ENCODE assay signal across 9 cellular contexts in genomic region chr7:38630720-38631673, GRCh38. TPM values are rescaled to one million over a fixed set of nuclear protein-coding genes. Genes with fewer than 3 reads are reported as not detected.
DNase-seq lines count a peak whose midpoint lies in the region; ATAC-seq and TF ChIP-seq lines count a peak whose summit lies in the region.
"Had no signal": no experiment of that assay in that cellular context is flagged by ENCODE, and none has a peak within 500 bp of the region (broad histone marks: within the 10 kb centered on the region; RNA-seq: fewer than 3 reads in every experiment).

Gene AMPH, minus strand, starts transcription at chr7:38631373. Its CDS starts 22 bp downstream, at chr7:38631351.

- H3K9me3 Mint-ChIP-seq in CD14-positive monocyte (peaks cover 0 to 12% (median 8%) of the 10 kb centered on the region in 7 donors), naive B cell (peaks cover 0 to 10% (median 2%) of the 10 kb centered on the region in 7 donors)
- H3K9me3 Mint-ChIP-seq in activated T-cell treated with anti-CD3 and anti-CD28 coated beads, Interleukin-2, amount 50 U/mL, for 4 hours = no peaks in the 10 kb centered on the region

- H3K4me3 Mint-ChIP-seq in CD14-positive monocyte = peak within 1 kb of the TSS; percentile 79 to 89
- peak within 1 kb of the TSS; percentile 56 for H3K4me3 Mint-ChIP-seq in activated T-cell treated with anti-CD3 and anti-CD28 coated beads, Interleukin-2, amount 50 U/mL, for 4 hours
- H3K4me3 Mint-ChIP-seq in naive B cell = peak within 1 kb of the TSS; percentile 11 to 76 (median 62)

- H3K27ac Mint-ChIP-seq in CD14-positive monocyte (no peak within 1 kb of the TSS), naive B cell (no peak within 1 kb of the TSS)

- peak; percentile 64 to 75 for ATAC-seq in activated T-cell treated with anti-CD3 and anti-CD28 coated beads, Interleukin-2, amount 50 U/mL, for 4 hours
- ATAC-seq in naive B cell (ENCODE audit: low read depth in 2 of 2) (peak in 1 of 2 donors; percentile 25), HG03565 (IDR thresholded peaks at IDR 0.05; ENCODE audit: unreplicated experiment) (no peak), HG03432 (IDR thresholded peaks at IDR 0.05; ENCODE audit: unreplicated experiment) (no peak)

- H3K27ac ChIP-seq in tibial artery = no peak within 1 kb of the TSS
- H3K27ac ChIP-seq: epithelial cell of prostate had no signal

- H3K4me1 ChIP-seq in tibial artery = peaks cover 0 to 22% (median 12%) of the 10 kb centered on the region in 4 donors

- H3K4me1 Mint-ChIP-seq in CD14-positive monocyte = peaks cover 14% of the 10 kb centered on the region
- H3K4me1 Mint-ChIP-seq in activated T-cell treated with anti-CD3 and anti-CD28 coated beads, Interleukin-2, amount 50 U/mL, for 4 hours (ENCODE audit: low read depth) = peaks cover 10% of the 10 kb centered on the region
- peaks cover 4 to 13% (median 7%) of the 10 kb centered on the region in 3 donors for H3K4me1 Mint-ChIP-seq in naive B cell

- DNase-seq in CD14-positive monocyte (ENCODE audit: low spot score) (no peak), MG63 (peak; percentile 57), foreskin fibroblast (peak; percentile 7 to 58), naive B cell (no peak), tibial artery (peak in 1 of 2 donors; percentile 41)
- no peak for DNase-seq in activated T-cell treated with anti-CD3 and anti-CD28 coated beads, Interleukin-2, amount 50 U/mL, for 4 hours

- H3K27me3 ChIP-seq in MG63 (no peaks in the 10 kb centered on the region; the same call in 1 of the 2 replicates), tibial artery (peaks cover 0 to 8% of the 10 kb centered on the region in 2 donors)

- H3K9me3 ChIP-seq in MG63 = no peaks in the 10 kb centered on the region
- H3K9me3 ChIP-seq in tibial artery = no peaks in the 10 kb centered on the region

- H3K36me3 Mint-ChIP-seq in CD14-positive monocyte (peaks cover 0 to 6% of the 10 kb centered on the region in 2 donors), naive B cell (peaks cover 0 to 6% of the 10 kb centered on the region in 2 donors)
- H3K36me3 Mint-ChIP-seq in activated T-cell treated with anti-CD3 and anti-CD28 coated beads, Interleukin-2, amount 50 U/mL, for 4 hours (ENCODE audit: insufficient read depth) = no peaks in the 10 kb centered on the region

- H3K27me3 Mint-ChIP-seq in CD14-positive monocyte (ENCODE audit: low read depth in 3 of 3) = peaks cover 47 to 64% (median 57%) of the 10 kb centered on the region in 3 donors
- H3K27me3 Mint-ChIP-seq in activated T-cell treated with anti-CD3 and anti-CD28 coated beads, Interleukin-2, amount 50 U/mL, for 4 hours (ENCODE audit: low read depth) = peaks cover 53% of the 10 kb centered on the region
- H3K27me3 Mint-ChIP-seq in naive B cell = peaks cover 48 to 80% (median 72%) of the 10 kb centered on the region in 3 donors

- intact Hi-C loops in CD14-positive monocyte (cut with micrococcal nuclease) (no loop called here), tibial artery (cut with DNase I; ENCODE audit: low total_unique reads) (no loop called here)

- H3K36me3 ChIP-seq in MG63 (no peaks in the 10 kb centered on the region), tibial artery (no peaks in the 10 kb centered on the region)

- H3K4me3 ChIP-seq in MG63 = peak within 1 kb of the TSS; percentile 52
- H3K4me3 ChIP-seq in foreskin fibroblast (ENCODE audit: low read depth in 1 of 2, low read length in 2 of 2) = peak within 1 kb of the TSS; percentile 48 to 52
- peak within 1 kb of the TSS; percentile 55 to 67 for H3K4me3 ChIP-seq in tibial artery

- TF ChIP-seq CTCF in CD14-positive monocyte (IDR thresholded peaks at IDR 0.05) = no peak
- TF ChIP-seq CTCF in foreskin fibroblast (IDR thresholded peaks at IDR 0.05; ENCODE audit: low read depth, low read length) = no peak
- TF ChIP-seq CTCF in tibial artery (IDR thresholded peaks at IDR 0.05) = no peak

RNA-seq across cellular contexts. Expression of gene AMPH, which starts in this region (rescaled TPM):
- polyA plus RNA-seq in CD14-positive monocyte (under 1 TPM; 0.61 to 0.96 TPM), naive B cell (ENCODE audit: low read depth in 6 of 6) (under 1 TPM in 1 of 6 donors, not detected in 5; 0.16 TPM)
- 1.6 and 2.0 TPM in 2 replicates for total RNA-seq in MG63 (2014; rRNA removed; shearing (Covaris generic); ENCODE audit: low replicate concordance)
- under 1 TPM in 2 of 3 donors, not detected in 1; 0.14 to 0.15 TPM for total RNA-seq in activated T-cell treated with anti-CD3 and anti-CD28 coated beads, Interleukin-2, amount 50 U/mL, for 4 hours

Comparison
In these comparisons a context has a peak if more than half of its experiments do, and no peak if none do; other contexts are left out.
1. Peak in ATAC-seq in activated T-cell treated with anti-CD3 and anti-CD28 coated beads, Interleukin-2, amount 50 U/mL, for 4 hours; RNA of the gene not detected or under 1 TPM.
2. DNase-seq: peak in MG63 (single experiment) and foreskin fibroblast (2 of 2); none in CD14-positive monocyte (single experiment), activated T-cell treated with anti-CD3 and anti-CD28 coated beads, Interleukin-2, amount 50 U/mL, for 4 hours (single experiment) and naive B cell (single experiment).
3. Peak in every context shown above with its lines, with median percentiles within 50 percentile points of each other: H3K4me3 Mint-ChIP-seq and H3K4me3 ChIP-seq.